9 cellular contexts compared by ENCODE assay signal in genomic region chr10:88117869-88118632, GRCh38.
DNase-seq lines count a peak whose midpoint lies in the region; ATAC-seq, FAIRE-seq and TF ChIP-seq lines count a peak whose summit lies in the region.
"Had no signal": no experiment of that assay in that cellular context is flagged by ENCODE, and none has a peak within 500 bp of the region (broad histone marks: within the 10 kb centered on the region; RNA-seq: fewer than 3 reads in every experiment).

No MANE protein-coding gene starts in this region.

- TF ChIP-seq EP300 in HepG2 (IDR thresholded peaks at IDR 0.05; ENCODE audit: low read depth in 2 of 2, low read length in 2 of 2) = no peak
- no peak for TF ChIP-seq EP300 in HepG2 (CRISPR knock-in tag; IDR thresholded peaks at IDR 0.05; ENCODE audit: borderline replicate concordance)
- no peak for TF ChIP-seq EP300 in suprapubic skin (IDR thresholded peaks at IDR 0.05)

- no peak for TF ChIP-seq POLR2A in HepG2 (IDR thresholded peaks at IDR 0.05; ENCODE audit: insufficient read depth in 1 of 2, low read depth in 2 of 2, low read length in 2 of 2)
- TF ChIP-seq POLR2A in suprapubic skin (IDR thresholded peaks at IDR 0.05) = no peak

- 39% methylated on average over 4 of the region's 4 CpGs for WGBS in HepG2 (ENCODE audit: low lambda C conversion rate)
- WGBS in suprapubic skin = 89% methylated on average over 4 of the region's 4 CpGs

- BruUV-seq in HepG2 (replicated peaks; lab: Mats Ljungman, UMichigan) = no TSS peak

- no peaks in the 10 kb centered on the region for H3K79me2 ChIP-seq in DND-41 (ENCODE audit: insufficient read depth, low read length)
- no peaks in the 10 kb centered on the region for H3K79me2 ChIP-seq in HepG2 (ENCODE audit: insufficient read depth, low read length)

- H3K9ac ChIP-seq in DND-41 (ENCODE audit: low read depth, low read length) (no peak overlapping the region), HepG2 (ENCODE audit: insufficient read depth, low read depth, low read length) (no peak overlapping the region)

- DNase-seq in DND-41 (no peak), HEK293T (ENCODE audit: extremely low spot score) (peak; percentile 37), SKM-1 treated with dmso at 0.1 percent for 144 hours (lab: John Stamatoyannopoulos, UW; ENCODE audit: unreplicated experiment) (peak; percentile 49), HepG2 (ENCODE audit: low spot score) (no peak), suprapubic skin (ENCODE audit: low spot score in 2 of 2) (no peak)

- no peak overlapping the region for H3K4me2 ChIP-seq in DND-41 (ENCODE audit: insufficient read depth, low read length)
- no peak overlapping the region for H3K4me2 ChIP-seq in HepG2 (ENCODE audit: low read depth, low read length)

- CTCF ChIA-PET in HEK293T (lab: Yijun Ruan, JAX) (interaction anchor here (1.0 kb wide), 1 partner anchor 268 kb away, joined by 3 read pairs; no protein-coding TSS in a partner anchor), HepG2 (lab: Yijun Ruan, JAX; ENCODE audit: low intra/inter-chr PET ratio, low total read pairs) (no interaction called here)

- ATAC-seq in DND-41 (ENCODE audit: insufficient read depth, low read depth) (peak; percentile 31; the same call in 1 of the 3 replicates), HepG2 (peak; percentile 72), GM19351 (IDR thresholded peaks at IDR 0.05; ENCODE audit: unreplicated experiment) (no peak), GM21381 (IDR thresholded peaks at IDR 0.05; ENCODE audit: unreplicated experiment) (no peak)
- no peak for ATAC-seq in activated CD4-positive, CD25-positive, alpha-beta regulatory T cell treated with anti-CD3 and anti-CD28 coated beads, Interleukin-2, amount 50 U/mL, for 24 hours

- H2AFZ ChIP-seq in DND-41 (ENCODE audit: low read depth, low read length) (no peak overlapping the region), HepG2 (ENCODE audit: low read length) (no peak overlapping the region)

- H3K27ac ChIP-seq in DND-41 (ENCODE audit: low read length) (no peak overlapping the region), HepG2 (ENCODE audit: extremely low read length, insufficient read depth, low read length) (no peak overlapping the region), suprapubic skin (no peak overlapping the region)
- H3K27ac ChIP-seq: tibial nerve had no signal

- intact Hi-C loops in HepG2 (cut with micrococcal nuclease; ENCODE audit: unreplicated experiment) = loop anchor here (10.0 kb wide), 3 partner anchors 143 to 437 kb away; no protein-coding TSS in a partner anchor

- no peak for FAIRE-seq in HepG2 (lab: Jason Lieb, UNC)

- no peaks in the 10 kb centered on the region for H4K20me1 ChIP-seq in DND-41 (ENCODE audit: insufficient read depth, low read length)
- H4K20me1 ChIP-seq in HepG2 (ENCODE audit: insufficient read depth, low read length) = no peaks in the 10 kb centered on the region

- peak; percentile 59 for TF ChIP-seq CTCF in DND-41 (IDR thresholded peaks at IDR 0.05; ENCODE audit: borderline replicate concordance, extremely low read depth, low read length, poor library complexity, severe bottlenecking)
- no peak for TF ChIP-seq CTCF in HepG2 (CRISPR knock-in tag; IDR thresholded peaks at IDR 0.05)
- peak in 1 of 2 donors; percentile 5 for TF ChIP-seq CTCF in suprapubic skin (IDR thresholded peaks at IDR 0.05)

- in situ Hi-C loops in HepG2 (cut with HindIII; ENCODE audit: extremely low pct_ligation_motif_present, low pct_unique_long_range_greater_than_20kb) = loop anchor here (25.0 kb wide), 1 partner anchor 456 kb away; the partner anchor contains the start of gene PAPSS2

- H3K4me3 ChIP-seq in DND-41 (ENCODE audit: low read depth in 1 of 2, low read length in 2 of 2) (no peak overlapping the region), HepG2 (replicated peaks in 1 of 3; ENCODE audit: insufficient read depth in 1 of 3, low read depth in 2 of 3, low read length in 3 of 3) (no peak overlapping the region), suprapubic skin (no peak overlapping the region)
- H3K4me3 ChIP-seq: tibial nerve had no signal

- H3K9me3 ChIP-seq in DND-41 (ENCODE audit: insufficient read depth, low read length, severe bottlenecking) (no peaks in the 10 kb centered on the region), HepG2 (ENCODE audit: low read length) (no peaks in the 10 kb centered on the region), suprapubic skin (no peaks in the 10 kb centered on the region)
- H3K9me3 ChIP-seq: tibial nerve had no signal

- TF ChIP-seq RAD21 in HepG2 (CRISPR knock-in tag; IDR thresholded peaks at IDR 0.05) = no peak

- H3K27me3 ChIP-seq in DND-41 (ENCODE audit: insufficient read depth, low read length, poor library complexity) (no peaks in the 10 kb centered on the region), HepG2 (ENCODE audit: control insufficient read depth in 1 of 2, insufficient read depth in 2 of 2, low read length in 2 of 2) (peaks cover 2 to 4% of the 10 kb centered on the region in 2 experiments; a peak in 3 of 5 replicates), suprapubic skin (no peaks in the 10 kb centered on the region)
- H3K27me3 ChIP-seq: tibial nerve had no signal

- POLR2A ChIA-PET in HEK293T (lab: Yijun Ruan, JAX) (no interaction called here), HepG2 (lab: Yijun Ruan, JAX) (no interaction called here)

- peaks cover 47% of the 10 kb centered on the region for H3K4me1 ChIP-seq in DND-41 (ENCODE audit: insufficient read depth, low read length)
- H3K4me1 ChIP-seq in HepG2 (ENCODE audit: insufficient read depth, low read length) = 0 out of 2 replicates have a peak, but pooled peaks cover 5% of the 10 kb centered on the region
- H3K4me1 ChIP-seq in suprapubic skin = peaks cover 3% of the 10 kb centered on the region

- H3K36me3 ChIP-seq in DND-41 (ENCODE audit: insufficient read depth, low read length) (no peaks in the 10 kb centered on the region), HepG2 (replicated peaks in 1 of 2; ENCODE audit: control insufficient read depth in 1 of 2, insufficient read depth in 2 of 2, low read length in 2 of 2) (no peaks in the 10 kb centered on the region), suprapubic skin (no peaks in the 10 kb centered on the region)
- H3K36me3 ChIP-seq: tibial nerve had no signal

TF ChIP-seq in HEK293T, 16 proteins besides CTCF, POLR2A, EP300 and RAD21:
- TF ChIP-seq CTBP1 (IDR thresholded peaks at IDR 0.05; ENCODE audit: borderline replicate concordance) (no peak), SP1 (IDR thresholded peaks at IDR 0.05) (no peak), LEF1 (IDR thresholded peaks at IDR 0.05; ENCODE audit: borderline replicate concordance) (no peak), NFRKB (IDR thresholded peaks at IDR 0.05) (no peak), FOXK2 (IDR thresholded peaks at IDR 0.05) (no peak), TARDBP (IDR thresholded peaks at IDR 0.05) (no peak), L3MBTL2 (conservative IDR thresholded peaks at IDR 0.05) (no peak), FOXA1 (IDR thresholded peaks at IDR 0.05) (no peak), FOXM1 (IDR thresholded peaks at IDR 0.05; ENCODE audit: borderline replicate concordance) (no peak), HDGF (IDR thresholded peaks at IDR 0.05; ENCODE audit: borderline replicate concordance) (no peak), BHLHE40 (IDR thresholded peaks at IDR 0.05; ENCODE audit: borderline replicate concordance) (no peak), ELF4 (IDR thresholded peaks at IDR 0.05) (no peak), ARNT (IDR thresholded peaks at IDR 0.05) (no peak), ZNF384 (IDR thresholded peaks at IDR 0.05) (no peak)
- TF ChIP-seq, protein P1, sequence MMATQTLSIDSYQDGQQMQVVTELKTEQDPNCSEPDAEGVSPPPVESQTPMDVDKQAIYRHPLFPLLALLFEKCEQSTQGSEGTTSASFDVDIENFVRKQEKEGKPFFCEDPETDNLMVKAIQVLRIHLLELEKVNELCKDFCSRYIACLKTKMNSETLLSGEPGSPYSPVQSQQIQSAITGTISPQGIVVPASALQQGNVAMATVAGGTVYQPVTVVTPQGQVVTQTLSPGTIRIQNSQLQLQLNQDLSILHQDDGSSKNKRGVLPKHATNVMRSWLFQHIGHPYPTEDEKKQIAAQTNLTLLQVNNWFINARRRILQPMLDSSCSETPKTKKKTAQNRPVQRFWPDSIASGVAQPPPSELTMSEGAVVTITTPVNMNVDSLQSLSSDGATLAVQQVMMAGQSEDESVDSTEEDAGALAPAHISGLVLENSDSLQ (IDR thresholded peaks at IDR 0.05) = no peak

TF ChIP-seq in HepG2, 621 proteins besides CTCF, POLR2A, EP300 and RAD21:
- TF ChIP-seq, protein P2, sequence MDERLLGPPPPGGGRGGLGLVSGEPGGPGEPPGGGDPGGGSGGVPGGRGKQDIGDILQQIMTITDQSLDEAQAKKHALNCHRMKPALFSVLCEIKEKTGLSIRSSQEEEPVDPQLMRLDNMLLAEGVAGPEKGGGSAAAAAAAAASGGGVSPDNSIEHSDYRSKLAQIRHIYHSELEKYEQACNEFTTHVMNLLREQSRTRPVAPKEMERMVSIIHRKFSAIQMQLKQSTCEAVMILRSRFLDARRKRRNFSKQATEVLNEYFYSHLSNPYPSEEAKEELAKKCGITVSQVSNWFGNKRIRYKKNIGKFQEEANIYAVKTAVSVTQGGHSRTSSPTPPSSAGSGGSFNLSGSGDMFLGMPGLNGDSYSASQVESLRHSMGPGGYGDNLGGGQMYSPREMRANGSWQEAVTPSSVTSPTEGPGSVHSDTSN (CRISPR knock-in tag; IDR thresholded peaks at IDR 0.05) = no peak
- peak; percentile 36; the same call in 1 of the 2 replicates for TF ChIP-seq STAG1 (CRISPR knock-in tag; IDR thresholded peaks at IDR 0.05)
TF ChIP-seq in HepG2: peak in this region for 1.

Comparison
In these comparisons a context has a peak if more than half of its experiments do, and no peak if none do; other contexts are left out.
1. ATAC-seq: peak in DND-41 (single experiment) and HepG2 (single experiment); none in activated CD4-positive, CD25-positive, alpha-beta regulatory T cell treated with anti-CD3 and anti-CD28 coated beads, Interleukin-2, amount 50 U/mL, for 24 hours (0 of 2), GM19351 (single experiment) and GM21381 (single experiment).
2. DNase-seq: peak in HEK293T (single experiment) and SKM-1 treated with dmso at 0.1 percent for 144 hours (single experiment); none in DND-41 (single experiment), HepG2 (single experiment) and suprapubic skin (0 of 2).